ENCODE assay signal across 8 cellular contexts in genomic region chr16:71499775-71500364, GRCh38. TPM values are rescaled to one million over a fixed set of nuclear protein-coding genes. Genes with fewer than 3 reads are reported as not detected.
DNase-seq lines count a peak whose midpoint lies in the region; ATAC-seq, FAIRE-seq and TF ChIP-seq lines count a peak whose summit lies in the region.

No MANE protein-coding gene starts in this region.

- H3K27ac ChIP-seq in SK-N-SH (ENCODE audit: low read depth in 2 of 2, low read length in 1 of 2) = no peak overlapping the region

- TF ChIP-seq RAD21 in SK-N-SH (IDR thresholded peaks at IDR 0.05; ENCODE audit: low read length) = peak; percentile 91

- H3K9ac ChIP-seq in SK-N-SH = no peak overlapping the region

- no peak overlapping the region for H2AFZ ChIP-seq in SK-N-SH (ENCODE audit: low read depth)

- in situ Hi-C loops in astrocyte of the cerebellum (cut with HindIII; ENCODE audit: low sequenced_read_pairs) = no loop called here

- POLR2A ChIA-PET in SK-N-SH (lab: Yijun Ruan, JAX) = interaction anchor here (0.5 to 1.1 kb wide), 2 partner anchors 88 to 984 kb away, joined by 3 to 9 read pairs; no protein-coding TSS in a partner anchor

- H3K4me2 ChIP-seq in SK-N-SH = no peak overlapping the region

- no peaks in the 10 kb centered on the region; the same call in 1 of the 2 replicates for H3K27me3 ChIP-seq in SK-N-SH (ENCODE audit: insufficient read depth)

- TF ChIP-seq EP300 in SK-N-SH (IDR thresholded peaks at IDR 0.05; ENCODE audit: borderline replicate concordance in 1 of 2, low read depth in 1 of 2, low read length in 1 of 2) = no peak

- H3K9me2 ChIP-seq in SK-N-SH = no peaks in the 10 kb centered on the region

- WGBS in SK-N-SH (ENCODE audit: low lambda C conversion rate) = 0% methylated on average over 3 of the region's 3 CpGs

- peak; percentile 86 for FAIRE-seq in A204.1 (lab: Jason Lieb, UNC)

- no peak for ATAC-seq in GM21447 (IDR thresholded peaks at IDR 0.05; ENCODE audit: unreplicated experiment)

- CTCF ChIA-PET in SK-N-SH (lab: Yijun Ruan, JAX) = interaction anchor here (0.6 to 8.2 kb wide), 37 partner anchors 8 to 160 kb away, joined by 3 to 162 read pairs (median 4); partner anchors contain the start of genes CALB2, CHST4 and ZNF19

- peak; percentile 74 for TF ChIP-seq CTCF in GM12873 (IDR thresholded peaks at IDR 0.05; ENCODE audit: insufficient read depth, low read depth, low read length, missing control alignments)
- TF ChIP-seq CTCF in LNCaP clone FGC (IDR thresholded peaks at IDR 0.05; ENCODE audit: control insufficient read depth, extremely low read depth, insufficient read depth) = peak; percentile 88
- TF ChIP-seq CTCF in SK-N-SH (IDR thresholded peaks at IDR 0.05) = peak; percentile 77
- peak; percentile 65 for TF ChIP-seq CTCF in astrocyte of the cerebellum (IDR thresholded peaks at IDR 0.05; ENCODE audit: low read depth, low read length, missing control alignments)

- H3F3A ChIP-seq in SK-N-SH (replicated peaks; ENCODE audit: insufficient read depth) = no peaks in the 10 kb centered on the region

- H3K4me1 ChIP-seq in SK-N-SH (ENCODE audit: control insufficient read depth in 1 of 2, insufficient read depth in 2 of 2, low read depth in 1 of 2, low read length in 1 of 2) = no peaks in the 10 kb centered on the region

- DNase-seq in LNCaP clone FGC (ENCODE audit: low read depth) = peak; percentile 31
- DNase-seq in SK-N-SH = peak; percentile 66
- peak; percentile 57 for DNase-seq in astrocyte of the cerebellum (ENCODE audit: low read depth)
- peak; percentile 67 for DNase-seq in iPS-NIHi11 (ENCODE audit: low spot score)
- DNase-seq in stimulated activated CD4-positive, alpha-beta T cell treated with anti-CD3 and anti-CD28 coated beads, Interleukin-1b, Interleukin-23, amount 100 ng/mL, for 48 hours = peak; percentile 36

- no peaks in the 10 kb centered on the region for H3K9me3 ChIP-seq in SK-N-SH

- H4K20me1 ChIP-seq in SK-N-SH (ENCODE audit: insufficient read depth) = no peaks in the 10 kb centered on the region

- no peaks in the 10 kb centered on the region for H3K36me3 ChIP-seq in SK-N-SH (replicated peaks in 1 of 2; ENCODE audit: control insufficient read depth in 1 of 2, insufficient read depth in 2 of 2, low read length in 1 of 2)

- no peaks in the 10 kb centered on the region for H3K79me2 ChIP-seq in SK-N-SH (ENCODE audit: insufficient read depth)

- no peak overlapping the region for H3K4me3 ChIP-seq in LNCaP clone FGC (ENCODE audit: low read depth, low read length)
- H3K4me3 ChIP-seq in SK-N-SH (ENCODE audit: low read depth in 2 of 2, low read length in 1 of 2) = no peak overlapping the region
- H3K4me3 ChIP-seq in astrocyte of the cerebellum (ENCODE audit: low read depth, low read length) = no peak overlapping the region

TF ChIP-seq in SK-N-SH, 30 proteins besides CTCF, POLR2A, EP300 and RAD21:
- no peak for TF ChIP-seq MAX (IDR thresholded peaks at IDR 0.05; ENCODE audit: low read depth)
- peak; percentile 68 for TF ChIP-seq SMC3 (IDR thresholded peaks at IDR 0.05; ENCODE audit: low read depth, low read length)

RNA-seq across cellular contexts. Expression of gene ZNF19, which starts 10.7 kb away (rescaled TPM):
- 1.4 and 2.3 TPM in 2 replicates for polyA plus RNA-seq in SK-N-SH (2012; rRNA removed)
- polyA plus RNA-seq in SK-N-SH (2012; cell fraction: cytosol; rRNA removed) = 1.1 and 1.6 TPM in 2 replicates
- 9.9 and 12.9 TPM in 2 replicates for polyA plus RNA-seq in SK-N-SH (2012; cell fraction: nucleus; rRNA removed)

RNA-seq across cellular contexts. Expression of gene CHST4, which starts 26.4 kb away (rescaled TPM):
- polyA plus RNA-seq in SK-N-SH (2012; rRNA removed) = 0.08 and 0.18 TPM in 2 replicates
- polyA plus RNA-seq in SK-N-SH (2012; cell fraction: cytosol; rRNA removed) = 0.10 and 0.12 TPM in 2 replicates
- polyA plus RNA-seq in SK-N-SH (2012; cell fraction: nucleus; rRNA removed) = 0.04 and 0.14 TPM in 2 replicates

RNA-seq across cellular contexts. Expression of gene ZNF23, which starts 37.8 kb away (rescaled TPM):
- polyA plus RNA-seq in SK-N-SH (2012; rRNA removed) = 6.5 and 7.3 TPM in 2 replicates
- polyA plus RNA-seq in SK-N-SH (2012; cell fraction: cytosol; rRNA removed) = 6.8 and 7.7 TPM in 2 replicates
- 16.2 and 19.1 TPM in 2 replicates for polyA plus RNA-seq in SK-N-SH (2012; cell fraction: nucleus; rRNA removed)

RNA-seq across cellular contexts. Expression of gene TLE7, which starts 58.0 kb away (rescaled TPM):
- polyA plus RNA-seq in SK-N-SH (2012; rRNA removed) = not detected in 2 replicates
- polyA plus RNA-seq in SK-N-SH (2012; cell fraction: cytosol; rRNA removed) = not detected in 2 replicates
- not detected in 2 replicates for polyA plus RNA-seq in SK-N-SH (2012; cell fraction: nucleus; rRNA removed)
